19 cellular contexts compared by ENCODE assay signal in the genomic region with DNA sequence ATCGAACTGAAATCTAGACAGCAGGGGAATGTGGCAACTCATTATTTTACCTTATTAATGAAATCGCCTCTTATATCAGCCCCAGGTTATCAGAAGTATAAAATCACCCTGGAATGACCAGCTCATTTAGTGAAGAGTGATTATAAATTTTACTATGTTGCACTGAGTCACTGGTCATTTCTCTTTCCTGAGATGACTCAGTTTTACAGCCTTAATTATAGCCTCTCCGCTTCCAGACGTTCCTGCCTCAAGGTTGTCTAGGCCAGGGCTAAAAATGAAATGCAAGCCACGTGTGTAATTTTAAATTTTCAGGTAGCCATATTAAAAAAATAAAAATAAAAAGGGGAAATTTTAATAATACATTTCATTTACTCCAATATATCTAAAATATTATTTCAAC. TPM values are rescaled to one million over a fixed set of nuclear protein-coding genes. Genes with fewer than 3 reads are reported as not detected.
DNase-seq lines count a peak whose midpoint lies in the region; ATAC-seq and TF ChIP-seq lines count a peak whose summit lies in the region.
"Had no signal": no experiment of that assay in that cellular context is flagged by ENCODE, and none has a peak within 500 bp of the region (broad histone marks: within the 10 kb centered on the region; RNA-seq: fewer than 3 reads in every experiment).

No MANE protein-coding gene starts in this region.

- H3K4me3 Mint-ChIP-seq in endothelial cell (ENCODE audit: unreplicated experiment): no peak overlapping the region
- H3K4me3 Mint-ChIP-seq: activated T-helper 1 cell treated with anti-CD3 and anti-CD28 coated beads, Interleukin-12 subunit alpha, Interleukin-12 subunit beta, Interleukin-2, Interleukin-4 antibody, amounts not matched to agents 30 ng/mL and 10 ng/mL and 1 ng/mL, durations not matched to agents 14 hours and 24 hours and 36 hours; neural crest cell had no signal

- no peak overlapping the region for H3K27ac Mint-ChIP-seq in endothelial cell (ENCODE audit: unreplicated experiment)
- H3K27ac Mint-ChIP-seq: activated T-helper 1 cell treated with anti-CD3 and anti-CD28 coated beads, Interleukin-12 subunit alpha, Interleukin-12 subunit beta, Interleukin-2, Interleukin-4 antibody, amounts not matched to agents 30 ng/mL and 10 ng/mL and 1 ng/mL, durations not matched to agents 14 hours and 24 hours and 36 hours had no signal

- no peak for ATAC-seq in HG03280 (IDR thresholded peaks at IDR 0.05; ENCODE audit: unreplicated experiment)
- ATAC-seq: upper lobe of right lung had no signal

- H3K27me3 Mint-ChIP-seq in endothelial cell (ENCODE audit: unreplicated experiment): no peaks in the 10 kb centered on the region

- no peaks in the 10 kb centered on the region for H3K4me1 Mint-ChIP-seq in endothelial cell (ENCODE audit: unreplicated experiment)
- H3K4me1 Mint-ChIP-seq: neural crest cell had no signal

- no peaks in the 10 kb centered on the region for H3K9me3 Mint-ChIP-seq in endothelial cell (ENCODE audit: unreplicated experiment)
- H3K9me3 Mint-ChIP-seq: activated T-helper 1 cell treated with anti-CD3 and anti-CD28 coated beads, Interleukin-12 subunit alpha, Interleukin-12 subunit beta, Interleukin-2, Interleukin-4 antibody, amounts not matched to agents 30 ng/mL and 10 ng/mL and 1 ng/mL, durations not matched to agents 14 hours and 24 hours and 36 hours; neural crest cell had no signal

- no peak for TF ChIP-seq CTCF in endothelial cell (IDR thresholded peaks at IDR 0.05; ENCODE audit: unreplicated experiment)

- DNase-seq in A172 (ENCODE audit: low spot score) (peak; percentile 81), GM04503 (ENCODE audit: low read depth) (peak; percentile 30), SW480 (ENCODE audit: low spot score) (peak; percentile 23), hepatic stellate cell (ENCODE audit: low spot score) (peak; percentile 24), H4 (ENCODE audit: low spot score) (no peak), endothelial cell (ENCODE audit: low spot score) (no peak)
- no peak for DNase-seq in stimulated activated CD4-positive, alpha-beta T cell treated with anti-CD3 and anti-CD28 coated beads, Interleukin-2, amount 100 ng/mL, for 24 hours
- DNase-seq: activated CD4-positive, alpha-beta T cell treated with anti-CD3 and anti-CD28 coated beads, Interleukin-2, amount 50 U/mL, for 48 hours; amygdala; COR-L47; GF-D8; mesendoderm; NCI-H82; Peyer's patch; stimulated activated naive CD4-positive, alpha-beta T cell treated with Interleukin-2 at 50 U/mL for 16 hours; upper lobe of right lung had no signal

- H3K36me3 Mint-ChIP-seq in endothelial cell (ENCODE audit: low read depth, unreplicated experiment): peaks cover 4% of the 10 kb centered on the region

RNA-seq across cellular contexts. Expression of gene DET1, which starts 33.3 kb away (rescaled TPM):
- 5.1 and 5.7 TPM in 2 replicates for total RNA-seq in A172 (2014; rRNA removed; shearing (Covaris generic))
- total RNA-seq in H4 (2014; rRNA removed; shearing (Covaris generic)): 6.3 and 7.3 TPM in 2 replicates
- total RNA-seq in endothelial cell (ENCODE audit: unreplicated experiment): 4.4 TPM

RNA-seq across cellular contexts. Expression of gene MRPS11, which starts 45.7 kb away (rescaled TPM):
- total RNA-seq in A172 (2014; rRNA removed; shearing (Covaris generic)): 51.1 and 106 TPM in 2 replicates
- total RNA-seq in H4 (2014; rRNA removed; shearing (Covaris generic)): 62.4 and 70.7 TPM in 2 replicates
- 42.9 TPM for total RNA-seq in endothelial cell (ENCODE audit: unreplicated experiment)

RNA-seq across cellular contexts. Expression of gene MRPL46, which starts 46.0 kb away (rescaled TPM):
- total RNA-seq in A172 (2014; rRNA removed; shearing (Covaris generic)): 29.9 and 38.4 TPM in 2 replicates
- total RNA-seq in H4 (2014; rRNA removed; shearing (Covaris generic)): 32.9 and 46.9 TPM in 2 replicates
- total RNA-seq in endothelial cell (ENCODE audit: unreplicated experiment): 21.2 TPM

Comparison
In these comparisons a context has a peak if more than half of its experiments do, and no peak if none do; other contexts are left out.
1. DNase-seq: peak in A172 (single experiment), GM04503 (single experiment), SW480 (single experiment) and hepatic stellate cell (single experiment); none in stimulated activated CD4-positive, alpha-beta T cell treated with anti-CD3 and anti-CD28 coated beads, Interleukin-2, amount 100 ng/mL, for 24 hours (0 of 2), H4 (single experiment) and endothelial cell (single experiment).